In genomic region chr6:111712398-111712797, GRCh38 we compare ENCODE assay signal across 10 cellular contexts.
DNase-seq lines count a peak whose midpoint lies in the region; ATAC-seq and TF ChIP-seq lines count a peak whose summit lies in the region.
"Had no signal": no experiment of that assay in that cellular context is flagged by ENCODE, and none has a peak within 500 bp of the region (broad histone marks: within the 10 kb centered on the region; RNA-seq: fewer than 3 reads in every experiment).

No MANE protein-coding gene starts in this region.

- POLR2A ChIA-PET in AG04450 (lab: Yijun Ruan, JAX): interaction anchor here (0.6 to 1.0 kb wide), 2 partner anchors 296 to 331 kb away, joined by 3 read pairs; no protein-coding TSS in a partner anchor

- H3K27me3 ChIP-seq in AG04450 (ENCODE audit: control insufficient read depth, insufficient read depth, low read length): no peaks in the 10 kb centered on the region

- H3K4me3 ChIP-seq in AG04450 (ENCODE audit: low read depth, low read length): no peak overlapping the region

- CTCF ChIA-PET in AG04450 (lab: Charles Lee): interaction anchor here (0.7 to 7.2 kb wide), 3 partner anchors 285 to 450 kb away, joined by 3 to 175 read pairs (median 4); no protein-coding TSS in a partner anchor

- H3K9me3 ChIP-seq in AG04450 (ENCODE audit: control insufficient read depth, insufficient read depth, low read length): no peaks in the 10 kb centered on the region

- ATAC-seq in HG03565 (IDR thresholded peaks at IDR 0.05; ENCODE audit: unreplicated experiment): no peak

- peak overlapping the region; percentile 52 for H3K27ac ChIP-seq in AG04450 (ENCODE audit: low read depth, low read length)

- DNase-seq in AG04450 (ENCODE audit: low read depth, low spot score) (peak; percentile 84), NCI-H69 (lab: John Stamatoyannopoulos, UW) (peak; percentile 37), dermis blood vessel endothelial cell (peak; percentile 36), myocyte (ENCODE audit: low read depth) (peak; percentile 66), NK-92 (lab: John Stamatoyannopoulos, UW; ENCODE audit: unreplicated experiment) (no peak), middle frontal gyrus (ENCODE audit: extremely low spot score, low spot score) (no peak)
- DNase-seq in NK-92 treated with Interleukin-12 subunit alpha and Interleukin-12 subunit beta, amount 100 ng/mL, for 24 hours (lab: John Stamatoyannopoulos, UW): no peak
- DNase-seq: anterior cingulate cortex, NCI-H146 had no signal

- no peak for TF ChIP-seq CTCF in AG04450 (IDR thresholded peaks at IDR 0.05; ENCODE audit: low read depth, low read length)

Comparison
In these comparisons a context has a peak if more than half of its experiments do, and no peak if none do; other contexts are left out.
1. DNase-seq: peak in AG04450 (single experiment), NCI-H69 (single experiment), dermis blood vessel endothelial cell (single experiment) and myocyte (single experiment); none in NK-92 (single experiment), NK-92 treated with Interleukin-12 subunit alpha and Interleukin-12 subunit beta, amount 100 ng/mL, for 24 hours (single experiment) and middle frontal gyrus (single experiment).